In the genomic region with DNA sequence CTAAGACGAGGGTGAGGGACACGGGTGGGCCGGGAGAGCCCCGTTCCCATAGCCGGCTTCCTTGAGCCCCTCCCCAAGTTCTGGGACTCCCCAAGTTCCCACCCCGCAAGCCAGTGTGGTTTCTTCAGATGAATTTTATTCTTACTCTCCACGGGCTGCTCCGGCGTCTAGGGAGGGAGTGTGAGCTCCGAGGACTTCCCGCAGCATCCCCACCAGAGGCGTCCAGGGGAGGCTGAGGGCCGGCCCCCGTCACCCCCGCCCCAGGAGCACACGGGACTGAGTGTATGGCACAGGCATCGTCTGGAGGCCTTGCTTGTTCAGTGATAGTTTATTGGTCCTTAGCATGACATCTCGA, we compare ENCODE assay signal across 9 cellular contexts. TPM values are rescaled to one million over a fixed set of nuclear protein-coding genes. Genes with fewer than 3 reads are reported as not detected.
DNase-seq lines count a peak whose midpoint lies in the region; ATAC-seq, FAIRE-seq and TF ChIP-seq lines count a peak whose summit lies in the region.
"Had no signal": no experiment of that assay in that cellular context is flagged by ENCODE, and none has a peak within 500 bp of the region (broad histone marks: within the 10 kb centered on the region; RNA-seq: fewer than 3 reads in every experiment).

No MANE protein-coding gene starts in this region.

- H3K36me3 ChIP-seq in effector memory CD4-positive, alpha-beta T cell (ENCODE audit: control insufficient read depth, insufficient read depth, low read length): peaks cover 4% of the 10 kb centered on the region
- H3K36me3 ChIP-seq in mucosa of descending colon (ENCODE audit: low read depth): no peaks in the 10 kb centered on the region
- peaks cover 4% of the 10 kb centered on the region; the same call in 1 of the 2 replicates for H3K36me3 ChIP-seq in SJCRH30

- H3K4me3 ChIP-seq in AG09309 (ENCODE audit: control insufficient read depth, low read depth, low read length): peak overlapping the region; percentile 32
- H3K4me3 ChIP-seq in HFF-Myc (replicated peaks; ENCODE audit: low read depth, low read length): peak overlapping the region; percentile 26
- H3K4me3 ChIP-seq in effector memory CD4-positive, alpha-beta T cell (ENCODE audit: insufficient read depth, low read depth, low read length, poor library complexity, severe bottlenecking): peak overlapping the region; percentile 50
- no peak overlapping the region for H3K4me3 ChIP-seq in mucosa of descending colon
- H3K4me3 ChIP-seq in SJCRH30: no peak overlapping the region

- peak; percentile 8 for ATAC-seq in mucosa of descending colon
- ATAC-seq in GM21515 (IDR thresholded peaks at IDR 0.05; ENCODE audit: unreplicated experiment): no peak

- H3K4me1 ChIP-seq in effector memory CD4-positive, alpha-beta T cell (ENCODE audit: control insufficient read depth, insufficient read depth, low read length, poor library complexity, severe bottlenecking): peaks cover 12% of the 10 kb centered on the region
- H3K4me1 ChIP-seq in mucosa of descending colon (ENCODE audit: low read depth) (peaks cover 5% of the 10 kb centered on the region), SJCRH30 (no peaks in the 10 kb centered on the region)

- no peaks in the 10 kb centered on the region for H3K9me3 ChIP-seq in effector memory CD4-positive, alpha-beta T cell (ENCODE audit: control insufficient read depth, low read length)
- no peaks in the 10 kb centered on the region for H3K9me3 ChIP-seq in mucosa of descending colon
- no peaks in the 10 kb centered on the region for H3K9me3 ChIP-seq in SJCRH30 (replicated peaks)

- FAIRE-seq in frontal cortex (lab: Jason Lieb, UNC): no peak

- DNase-seq in AG09309 (ENCODE audit: low read depth) (no peak), HFF-Myc (ENCODE audit: extremely low read depth, low read depth) (no peak), mucosa of descending colon (no peak), NCI-H446 (lab: John Stamatoyannopoulos, UW) (no peak), frontal cortex (ENCODE audit: low spot score in 2 of 2) (no peak), SJCRH30 (no peak)
- DNase-seq in effector memory CD4-positive, alpha-beta T cell: no peak
- DNase-seq: activated gamma-delta T cell treated with Interleukin-2 at 50 U/mL for 16 hours had no signal

- intact Hi-C loops in mucosa of descending colon (cut with DNase I, micrococcal nuclease): no loop called here

- H3K27me3 ChIP-seq in effector memory CD4-positive, alpha-beta T cell (replicated peaks; ENCODE audit: control insufficient read depth, insufficient read depth, low read length, poor library complexity, severe bottlenecking): no peaks in the 10 kb centered on the region
- no peaks in the 10 kb centered on the region for H3K27me3 ChIP-seq in SJCRH30

- TF ChIP-seq CTCF in AG09309 (IDR thresholded peaks at IDR 0.05; ENCODE audit: control insufficient read depth, insufficient read depth, low read depth, low read length, missing control alignments): no peak
- TF ChIP-seq CTCF in HFF-Myc (IDR thresholded peaks at IDR 0.05; ENCODE audit: low read depth, low read length, missing control alignments): no peak
- TF ChIP-seq CTCF in mucosa of descending colon (IDR thresholded peaks at IDR 0.05): no peak

- H3K27ac ChIP-seq in effector memory CD4-positive, alpha-beta T cell (ENCODE audit: insufficient read depth, low read length, poor library complexity, severe bottlenecking): no peak overlapping the region
- no peak overlapping the region for H3K27ac ChIP-seq in SJCRH30

RNA-seq across cellular contexts. Expression of a gene that starts 10.0 kb away (rescaled TPM):
- total RNA-seq in mucosa of descending colon (1 to 10 TPM in 2 of 3 donors, under 1 TPM in 1; 0.31 to 1.2 (median 1.1) TPM), frontal cortex (under 0.01 TPM)
- 12.1 and 16.4 TPM in 2 replicates for total RNA-seq in SJCRH30 (2014; rRNA removed; shearing (Covaris generic))

RNA-seq across cellular contexts. Expression of a gene that starts 39.7 kb away (rescaled TPM):
- total RNA-seq in mucosa of descending colon (10 to 100 TPM; 29.8 to 44.7 (median 43.8) TPM), frontal cortex (47.3 TPM)
- 46.4 and 46.5 TPM in 2 replicates for total RNA-seq in SJCRH30 (2014; rRNA removed; shearing (Covaris generic))

RNA-seq across cellular contexts. Expression of a gene that starts 44.5 kb away (rescaled TPM):
- total RNA-seq in mucosa of descending colon (10 to 100 TPM; 51.3 to 80.3 (median 62.9) TPM), frontal cortex (20.8 TPM)
- 15.5 and 16.4 TPM in 2 replicates for total RNA-seq in SJCRH30 (2014; rRNA removed; shearing (Covaris generic))

Comparison
In these comparisons a context has a peak if more than half of its experiments do, and no peak if none do; other contexts are left out.
1. H3K4me3 ChIP-seq: peak in AG09309 (single experiment), HFF-Myc (single experiment) and effector memory CD4-positive, alpha-beta T cell (single experiment); none in mucosa of descending colon (single experiment) and SJCRH30 (single experiment).